Comparison of ENCODE assay signal across 11 cellular contexts in genomic region chr3:126287171-126287535, GRCh38.
DNase-seq lines count a peak whose midpoint lies in the region; ATAC-seq and TF ChIP-seq lines count a peak whose summit lies in the region.
"Had no signal": no experiment of that assay in that cellular context is flagged by ENCODE, and none has a peak within 500 bp of the region (broad histone marks: within the 10 kb centered on the region; RNA-seq: fewer than 3 reads in every experiment).

No MANE protein-coding gene starts in this region.

- H3K9ac ChIP-seq in neural cell (ENCODE audit: low read length): peak overlapping the region; percentile 29

- ATAC-seq in aorta (ENCODE audit: low FRiP score): no peak
- ATAC-seq: activated T-cell treated with anti-CD3 and anti-CD28 coated beads, Interleukin-2, amount 50 U/mL, for 72 hours had no signal

- no peak overlapping the region for H3K4me2 ChIP-seq in neural cell (ENCODE audit: low read length)

- H3K27me3 ChIP-seq in neural cell (ENCODE audit: insufficient read depth, low read depth, low read length) (peaks cover 11% of the 10 kb centered on the region), aorta (ENCODE audit: control insufficient read depth in 1 of 2, insufficient read depth in 2 of 2, low read length in 1 of 2) (no peaks in the 10 kb centered on the region)
- peaks cover 6% of the 10 kb centered on the region for H3K27me3 ChIP-seq in effector memory CD4-positive, alpha-beta T cell (replicated peaks; ENCODE audit: control insufficient read depth, insufficient read depth, low read length, poor library complexity, severe bottlenecking)

- TF ChIP-seq EP300 in neural cell (conservative IDR thresholded peaks at IDR 0.05; ENCODE audit: poor library complexity, severe bottlenecking): no peak

- no peaks in the 10 kb centered on the region for H3K36me3 ChIP-seq in neural cell (ENCODE audit: insufficient read depth, low read length)
- H3K36me3 ChIP-seq in aorta (ENCODE audit: control insufficient read depth in 1 of 2, insufficient read depth in 2 of 2, low read length in 1 of 2): no peaks in the 10 kb centered on the region
- H3K36me3 ChIP-seq in effector memory CD4-positive, alpha-beta T cell (ENCODE audit: control insufficient read depth, insufficient read depth, low read length): no peaks in the 10 kb centered on the region

- no peak overlapping the region for H2AFZ ChIP-seq in neural cell (ENCODE audit: low read depth, low read length)

- DNase-seq in activated CD8-positive, alpha-beta memory T cell treated with anti-CD3 and anti-CD28 coated beads, Interleukin-2, amount 50 U/mL, for 48 hours: peak; percentile 44
- no peak for DNase-seq in activated CD8-positive, alpha-beta memory T cell treated with anti-CD3 and anti-CD28 coated beads for 24 hours
- DNase-seq in fibroblast of the aortic adventitia (ENCODE audit: low read depth) (no peak), aorta (no peak), iPS-NIHi7 (ENCODE audit: extremely low spot score) (no peak), mucosa of gallbladder (ENCODE audit: low spot score) (no peak)
- no peak for DNase-seq in effector memory CD4-positive, alpha-beta T cell
- DNase-seq: 8988T; activated T-cell treated with anti-CD3 and anti-CD28 coated beads, Interleukin-2, amount 50 U/mL, for 72 hours; NCI-H2081 had no signal

- no peaks in the 10 kb centered on the region for H3F3A ChIP-seq in neural cell (ENCODE audit: insufficient read depth, low read length, poor library complexity, severe bottlenecking)

- TF ChIP-seq CTCF in fibroblast of the aortic adventitia (IDR thresholded peaks at IDR 0.05; ENCODE audit: insufficient read depth, low read length): no peak
- TF ChIP-seq CTCF in neural cell (IDR thresholded peaks at IDR 0.05; ENCODE audit: poor library complexity, severe bottlenecking): no peak

- TF ChIP-seq RAD21 in neural cell (conservative IDR thresholded peaks at IDR 0.05): no peak

- no peaks in the 10 kb centered on the region for H3K4me1 ChIP-seq in aorta (ENCODE audit: control insufficient read depth in 1 of 2, insufficient read depth in 2 of 2, low read length in 2 of 2)
- H3K4me1 ChIP-seq in effector memory CD4-positive, alpha-beta T cell (ENCODE audit: control insufficient read depth, insufficient read depth, low read length, poor library complexity, severe bottlenecking): no peaks in the 10 kb centered on the region

- no peaks in the 10 kb centered on the region for H3K79me2 ChIP-seq in neural cell (replicated peaks; ENCODE audit: insufficient read depth, low read length)

- WGBS in aorta, 2 donors: 2 to 4% methylated on average over 7 of the region's 7 CpGs

- no peak overlapping the region for H3K27ac ChIP-seq in neural cell (ENCODE audit: low read length)
- H3K27ac ChIP-seq in aorta (ENCODE audit: low read depth in 1 of 2, low read length in 2 of 2): peak overlapping the region; percentile 85 to 92
- no peak overlapping the region for H3K27ac ChIP-seq in effector memory CD4-positive, alpha-beta T cell (ENCODE audit: insufficient read depth, low read length, poor library complexity, severe bottlenecking)

- intact Hi-C loops in aorta (cut with DNase I): loop anchor here (5.0 kb wide), 2 partner anchors 65 to 70 kb away; partner anchors contain the start of gene KLF15 (in 1 of the 2)

- H3K9me3 ChIP-seq in neural cell (ENCODE audit: low read length) (no peaks in the 10 kb centered on the region), aorta (ENCODE audit: control insufficient read depth, low read length) (no peaks in the 10 kb centered on the region)
- H3K9me3 ChIP-seq in effector memory CD4-positive, alpha-beta T cell (ENCODE audit: control insufficient read depth, low read length): no peaks in the 10 kb centered on the region

- H3K4me3 ChIP-seq in fibroblast of the aortic adventitia (ENCODE audit: low read depth, low read length) (peak overlapping the region; percentile 53), neural cell (ENCODE audit: low read length) (peak overlapping the region; percentile 54), aorta (ENCODE audit: low read length in 2 of 2) (peak overlapping the region in 1 of 2 donors; percentile 17)
- H3K4me3 ChIP-seq in effector memory CD4-positive, alpha-beta T cell (ENCODE audit: insufficient read depth, low read depth, low read length, poor library complexity, severe bottlenecking): no peak overlapping the region

- no peaks in the 10 kb centered on the region for H4K20me1 ChIP-seq in neural cell (ENCODE audit: insufficient read depth)

- no peaks in the 10 kb centered on the region for H3K9me2 ChIP-seq in neural cell (ENCODE audit: insufficient read depth, low read length)

TF ChIP-seq in neural cell, 6 proteins besides CTCF, POLR2A, EP300 and RAD21:
- TF ChIP-seq POLR2AphosphoS5 (IDR thresholded peaks at IDR 0.05): no peak
- TF ChIP-seq, protein P1, sequence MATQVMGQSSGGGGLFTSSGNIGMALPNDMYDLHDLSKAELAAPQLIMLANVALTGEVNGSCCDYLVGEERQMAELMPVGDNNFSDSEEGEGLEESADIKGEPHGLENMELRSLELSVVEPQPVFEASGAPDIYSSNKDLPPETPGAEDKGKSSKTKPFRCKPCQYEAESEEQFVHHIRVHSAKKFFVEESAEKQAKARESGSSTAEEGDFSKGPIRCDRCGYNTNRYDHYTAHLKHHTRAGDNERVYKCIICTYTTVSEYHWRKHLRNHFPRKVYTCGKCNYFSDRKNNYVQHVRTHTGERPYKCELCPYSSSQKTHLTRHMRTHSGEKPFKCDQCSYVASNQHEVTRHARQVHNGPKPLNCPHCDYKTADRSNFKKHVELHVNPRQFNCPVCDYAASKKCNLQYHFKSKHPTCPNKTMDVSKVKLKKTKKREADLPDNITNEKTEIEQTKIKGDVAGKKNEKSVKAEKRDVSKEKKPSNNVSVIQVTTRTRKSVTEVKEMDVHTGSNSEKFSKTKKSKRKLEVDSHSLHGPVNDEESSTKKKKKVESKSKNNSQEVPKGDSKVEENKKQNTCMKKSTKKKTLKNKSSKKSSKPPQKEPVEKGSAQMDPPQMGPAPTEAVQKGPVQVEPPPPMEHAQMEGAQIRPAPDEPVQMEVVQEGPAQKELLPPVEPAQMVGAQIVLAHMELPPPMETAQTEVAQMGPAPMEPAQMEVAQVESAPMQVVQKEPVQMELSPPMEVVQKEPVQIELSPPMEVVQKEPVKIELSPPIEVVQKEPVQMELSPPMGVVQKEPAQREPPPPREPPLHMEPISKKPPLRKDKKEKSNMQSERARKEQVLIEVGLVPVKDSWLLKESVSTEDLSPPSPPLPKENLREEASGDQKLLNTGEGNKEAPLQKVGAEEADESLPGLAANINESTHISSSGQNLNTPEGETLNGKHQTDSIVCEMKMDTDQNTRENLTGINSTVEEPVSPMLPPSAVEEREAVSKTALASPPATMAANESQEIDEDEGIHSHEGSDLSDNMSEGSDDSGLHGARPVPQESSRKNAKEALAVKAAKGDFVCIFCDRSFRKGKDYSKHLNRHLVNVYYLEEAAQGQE (IDR thresholded peaks at IDR 0.05; ENCODE audit: borderline replicate concordance): no peak
- TF ChIP-seq EZH2 (IDR thresholded peaks at IDR 0.05; ENCODE audit: borderline replicate concordance, insufficient read depth, low read length, poor library complexity, severe bottlenecking): no peak
- no peak for TF ChIP-seq TAF1 (IDR thresholded peaks at IDR 0.05; ENCODE audit: low read depth)
- TF ChIP-seq SMC3 (conservative IDR thresholded peaks at IDR 0.05; ENCODE audit: poor library complexity): no peak
- TF ChIP-seq MXI1 (conservative IDR thresholded peaks at IDR 0.05; ENCODE audit: poor library complexity, severe bottlenecking): no peak

Comparison
In these comparisons a context has a peak if more than half of its experiments do, and no peak if none do; other contexts are left out.
1. H3K27ac ChIP-seq: peak in aorta (2 of 2); none in neural cell (single experiment) and effector memory CD4-positive, alpha-beta T cell (single experiment).